8 cellular contexts compared by ENCODE assay signal in genomic region chr2:112726487-112727190, GRCh38. TPM values are rescaled to one million over a fixed set of nuclear protein-coding genes. Genes with fewer than 3 reads are reported as not detected.
DNase-seq lines count a peak whose midpoint lies in the region; ATAC-seq, FAIRE-seq and TF ChIP-seq lines count a peak whose summit lies in the region.

No MANE protein-coding gene starts in this region.

- no peaks in the 10 kb centered on the region for H3K36me3 ChIP-seq in H1 (ENCODE audit: control insufficient read depth in 2 of 4, insufficient read depth in 4 of 4, low read length in 3 of 4)

- 35% methylated on average over 17 of the region's 19 CpGs; no CpG with 5 or more reads in 1 of the 2 experiments for WGBS in H1 (ENCODE audit: extremely low coverage in 1 of 2, insufficient coverage in 1 of 2, insufficient read length in 1 of 2, insufficient replicate concordance in 2 of 2, low coverage in 1 of 2, low lambda C conversion rate in 2 of 2, missing lambda C conversion rate in 1 of 2), 2 experiments

- H3K4me3 Mint-ChIP-seq in mesothelial cell of epicardium, result no peak overlapping the region

- H2AFZ ChIP-seq in H1 (ENCODE audit: low read length), result peak overlapping the region; percentile 96

- no peak overlapping the region for H2BK20ac ChIP-seq in H1 (ENCODE audit: low read length)

- no peaks in the 10 kb centered on the region for H3K79me2 ChIP-seq in H1 (ENCODE audit: control insufficient read depth in 1 of 2, insufficient read depth in 2 of 2, low read length in 2 of 2)

- H3K4me2 ChIP-seq in H1 (ENCODE audit: insufficient read depth in 1 of 2, low read depth in 2 of 2, low read length in 2 of 2), result no peak overlapping the region; a peak in 1 of 4 replicates

- H3K4me3 ChIP-seq in H1 (ENCODE audit: extremely low read depth in 1 of 4, insufficient read depth in 2 of 4, low read depth in 3 of 4, low read length in 4 of 4), result no peak overlapping the region

- peak; percentile 99 for TF ChIP-seq RAD21 in H1 (IDR thresholded peaks at IDR 0.05 in 1 of 2, conservative IDR thresholded peaks at IDR 0.05 in 1 of 2; ENCODE audit: low read depth in 2 of 2, low read length in 2 of 2)

- H3K4me1 Mint-ChIP-seq in mesothelial cell of epicardium, result peaks cover 7% of the 10 kb centered on the region

- CTCF ChIA-PET in H1 (lab: Charles Lee; ENCODE audit: partially characterized antibody), result interaction anchor here (0.6 to 10.5 kb wide), 47 partner anchors 10 to 233 kb away, joined by 3 to 185 read pairs (median 7); partner anchors contain the start of genes CHCHD5 and SLC20A1

- H3K27me3 Mint-ChIP-seq in mesothelial cell of epicardium (ENCODE audit: low read depth), result peaks cover 4% of the 10 kb centered on the region

- no peaks in the 10 kb centered on the region; a peak in 2 of 7 replicates for H3K4me1 ChIP-seq in H1 (replicated peaks in 1 of 4; ENCODE audit: control insufficient read depth in 3 of 4, insufficient read depth in 4 of 4, low read length in 3 of 4)

- H3K23ac ChIP-seq in H1 (ENCODE audit: insufficient read length), result no peak overlapping the region

- no peaks in the 10 kb centered on the region for H3K23me2 ChIP-seq in H1 (ENCODE audit: low read depth, low read length)

- no peaks in the 10 kb centered on the region for H3K27me3 ChIP-seq in H1 (replicated peaks in 1 of 4; ENCODE audit: control insufficient read depth in 3 of 4, extremely low read depth in 1 of 4, insufficient read depth in 3 of 4, low read length in 3 of 4)

- peak in 2 of 3 experiments; percentile 98; a peak in 3 of 4 replicates for TF ChIP-seq CTCF in H1 (IDR thresholded peaks at IDR 0.05; ENCODE audit: control extremely low read depth in 1 of 3, insufficient read depth in 1 of 3, low read depth in 1 of 3, low read length in 3 of 3)
- peak; percentile 95 for TF ChIP-seq CTCF in mesothelial cell of epicardium (IDR thresholded peaks at IDR 0.05; ENCODE audit: unreplicated experiment)

- H4K20me1 ChIP-seq in H1 (replicated peaks in 1 of 2; ENCODE audit: control insufficient read depth in 1 of 2, insufficient read depth in 2 of 2, low read length in 2 of 2), result no peaks in the 10 kb centered on the region

- POLR2A ChIA-PET in H1 (lab: Charles Lee; ENCODE audit: partially characterized antibody), result interaction anchor here (1.0 to 1.4 kb wide), 4 partner anchors 64 to 142 kb away, joined by 3 to 4 read pairs (median 3); no protein-coding TSS in a partner anchor

- no peak for TF ChIP-seq EP300 in H1 (IDR thresholded peaks at IDR 0.05; ENCODE audit: borderline replicate concordance in 1 of 2, low read depth in 2 of 2, low read length in 2 of 2)

- no peak overlapping the region for H3K4ac ChIP-seq in H1 (replicated peaks; ENCODE audit: insufficient read length, low read depth, low read length)

- H2BK5ac ChIP-seq in H1 (ENCODE audit: low read depth, low read length), result no peak overlapping the region

- no peaks in the 10 kb centered on the region for H3K79me1 ChIP-seq in H1 (ENCODE audit: low read depth, low read length)

- FAIRE-seq in H1 (lab: Jason Lieb, UNC), result peak; percentile 66

- H2AK5ac ChIP-seq in H1 (ENCODE audit: low read depth, low read length), result no peak overlapping the region

- peak; percentile 75 for ATAC-seq in GM21423 (IDR thresholded peaks at IDR 0.05; ENCODE audit: unreplicated experiment)

- H3K36me3 Mint-ChIP-seq in mesothelial cell of epicardium, result no peaks in the 10 kb centered on the region

- H3K56ac ChIP-seq in H1 (replicated peaks; ENCODE audit: insufficient read length, low read depth, low read length), result no peak overlapping the region

- no peak overlapping the region for H4K5ac ChIP-seq in H1 (ENCODE audit: insufficient read length, low read depth, low read length)

- no peak overlapping the region for H3K18ac ChIP-seq in H1 (ENCODE audit: extremely low read depth, low read length)

- H3K27ac Mint-ChIP-seq in mesothelial cell of epicardium, result no peak overlapping the region

- DNase-seq in D341Med (ENCODE audit: low spot score) (peak; percentile 91), HT1080 (ENCODE audit: low read depth) (peak; percentile 90), NOMO-1 (lab: John Stamatoyannopoulos, UW; ENCODE audit: unreplicated experiment in 2 of 2) (peak; percentile 89 to 93), H1 (ENCODE audit: low read depth in 1 of 2, low spot score in 2 of 2) (peak; percentile 89 to 94), mesothelial cell of epicardium (ENCODE audit: low spot score in 2 of 2, unreplicated experiment in 2 of 2) (peak; percentile 78 to 90)
- peak; percentile 67 to 74 for DNase-seq in activated CD8-positive, alpha-beta memory T cell treated with anti-CD3 and anti-CD28 coated beads for 1 hour (ENCODE audit: extremely low read depth in 1 of 2, low read depth in 1 of 2)
- DNase-seq in stimulated activated CD8-positive, alpha-beta memory T cell treated with anti-CD3 and anti-CD28 coated beads, Interleukin-2, amount 100 ng/mL, for 48 hours (ENCODE audit: low read depth in 2 of 2), result peak; percentile 76 to 84

- H3K14ac ChIP-seq in H1 (ENCODE audit: insufficient read length), result no peak overlapping the region

- H3K9me3 Mint-ChIP-seq in mesothelial cell of epicardium, result no peaks in the 10 kb centered on the region

- H4K91ac ChIP-seq in H1 (replicated peaks; ENCODE audit: insufficient read length, low read length), result no peak overlapping the region

- no peaks in the 10 kb centered on the region for H3K9me3 ChIP-seq in H1 (ENCODE audit: insufficient read depth in 2 of 2, low read depth in 1 of 2, low read length in 1 of 2)

- H3K27ac ChIP-seq in H1 (ENCODE audit: low read depth, low read length), result no peak overlapping the region

- no peak overlapping the region for H2BK15ac ChIP-seq in H1 (ENCODE audit: low read length)

- TF ChIP-seq POLR2A in H1 (IDR thresholded peaks at IDR 0.05; ENCODE audit: control extremely low read depth in 1 of 2, low read depth in 2 of 2, low read length in 2 of 2), result no peak

- no peak overlapping the region for H2BK12ac ChIP-seq in H1 (ENCODE audit: low read depth, low read length)

- no peak overlapping the region; a peak in 2 of 7 replicates for H3K9ac ChIP-seq in H1 (replicated peaks in 1 of 4; ENCODE audit: extremely low read depth in 1 of 4, low read depth in 3 of 4, low read length in 3 of 4)

- H2BK120ac ChIP-seq in H1 (replicated peaks; ENCODE audit: low read depth, low read length), result no peak overlapping the region

- peak overlapping the region; percentile 75; the same call in 1 of the 2 replicates for H4K8ac ChIP-seq in H1 (ENCODE audit: extremely low read depth, insufficient read depth, low read length)

TF ChIP-seq in H1, 55 proteins besides CTCF, POLR2A, EP300 and RAD21 (continues in another document):
- TF ChIP-seq TCF12 (IDR thresholded peaks at IDR 0.05; ENCODE audit: low read depth, low read length) (no peak), JUND (IDR thresholded peaks at IDR 0.05; ENCODE audit: low read length) (peak; percentile 35; the same call in 1 of the 2 replicates), SIN3A (conservative IDR thresholded peaks at IDR 0.05 in 1 of 2, IDR thresholded peaks at IDR 0.05 in 1 of 2; ENCODE audit: low read depth in 1 of 2, low read length in 2 of 2) (0 out of 4 replicates have a peak, but pooled peaks of 1 of the 2 experiments have one; percentile 50), TEAD4 (IDR thresholded peaks at IDR 0.05; ENCODE audit: low read depth, low read length) (peak; percentile 84)

RNA-seq across cellular contexts. Expression of gene NT5DC4, which starts 5.8 kb away (rescaled TPM):
- not detected in 2 replicates for total RNA-seq in HT1080 (2014; rRNA removed; shearing (Covaris generic))
- not detected in 2 replicates for polyA plus RNA-seq in HT1080 (2015; cell fraction: cytosol; rRNA removed)
- not detected in 2 replicates for polyA plus RNA-seq in HT1080 (2015; cell fraction: nucleus; rRNA removed)
- total RNA-seq in H1 (2021; fragmentation: NEBNext Ultra II Directional; extraction: Animal tissue kit (Norgen Biotek cat#: 25700)), result not detected in 2 replicates
- not detected in 2 replicates for polyA plus RNA-seq in H1 (2011; rRNA removed)
- polyA plus RNA-seq in H1 (2011; cell fraction: cytosol; rRNA removed), result not detected
- polyA plus RNA-seq in H1 (2011; cell fraction: nucleus; rRNA removed), result not detected
- polyA plus RNA-seq in H1 (2012, experiment 1 of 2), result not detected in 4 replicates
- not detected for polyA plus RNA-seq in H1 (2012, experiment 2 of 2)
- polyA plus RNA-seq in H1 (2013, experiment 1 of 2), result not detected
- polyA plus RNA-seq in H1 (2013, experiment 2 of 2), result not detected
- not detected in 2 replicates for polyA minus RNA-seq in H1 (2011; rRNA and poly(A)+ RNA removed)
- not detected for polyA minus RNA-seq in H1 (2011; cell fraction: cytosol; rRNA and poly(A)+ RNA removed)
- not detected for polyA minus RNA-seq in H1 (2011; cell fraction: nucleus; rRNA and poly(A)+ RNA removed)
- not detected in 3 replicates for total RNA-seq in mesothelial cell of epicardium

RNA-seq across cellular contexts. Expression of gene CKAP2L, which starts 37.8 kb away (rescaled TPM):
- total RNA-seq in HT1080 (2014; rRNA removed; shearing (Covaris generic)), result 21.1 and 33.7 TPM in 2 replicates
- 33.5 and 42.7 TPM in 2 replicates for polyA plus RNA-seq in HT1080 (2015; cell fraction: cytosol; rRNA removed)
- polyA plus RNA-seq in HT1080 (2015; cell fraction: nucleus; rRNA removed), result 41.8 and 45.9 TPM in 2 replicates
- 19.3 and 20.7 TPM in 2 replicates for total RNA-seq in H1 (2021; fragmentation: NEBNext Ultra II Directional; extraction: Animal tissue kit (Norgen Biotek cat#: 25700))
- 1.6 and 2.5 TPM in 2 replicates for polyA plus RNA-seq in H1 (2011; rRNA removed)
- 4.1 TPM for polyA plus RNA-seq in H1 (2011; cell fraction: cytosol; rRNA removed)
- polyA plus RNA-seq in H1 (2011; cell fraction: nucleus; rRNA removed), result 4.1 TPM
- 5.7 to 11.6 TPM (median 6.5 TPM) in 4 replicates for polyA plus RNA-seq in H1 (2012, experiment 1 of 2)
- polyA plus RNA-seq in H1 (2012, experiment 2 of 2), result 0.55 TPM
- 12.2 TPM for polyA plus RNA-seq in H1 (2013, experiment 1 of 2)
- polyA plus RNA-seq in H1 (2013, experiment 2 of 2), result 11.0 TPM
- 7.0 and 12.7 TPM in 2 replicates for polyA minus RNA-seq in H1 (2011; rRNA and poly(A)+ RNA removed)
- 5.7 TPM for polyA minus RNA-seq in H1 (2011; cell fraction: cytosol; rRNA and poly(A)+ RNA removed)
- polyA minus RNA-seq in H1 (2011; cell fraction: nucleus; rRNA and poly(A)+ RNA removed), result 18.7 TPM
- total RNA-seq in mesothelial cell of epicardium, result 8.4 to 8.9 TPM (median 8.6 TPM) in 3 replicates

RNA-seq across cellular contexts. Expression of gene IL1A, which starts 57.7 kb away (rescaled TPM):
- total RNA-seq in HT1080 (2014; rRNA removed; shearing (Covaris generic)), result 0.85 and 1.1 TPM in 2 replicates
- 12.8 and 15.9 TPM in 2 replicates for polyA plus RNA-seq in HT1080 (2015; cell fraction: cytosol; rRNA removed)
- 19.9 and 20.8 TPM in 2 replicates for polyA plus RNA-seq in HT1080 (2015; cell fraction: nucleus; rRNA removed)
- total RNA-seq in H1 (2021; fragmentation: NEBNext Ultra II Directional; extraction: Animal tissue kit (Norgen Biotek cat#: 25700)), result 0.34 and 0.74 TPM in 2 replicates
- 0.25 and 0.32 TPM in 2 replicates for polyA plus RNA-seq in H1 (2011; rRNA removed)
- polyA plus RNA-seq in H1 (2011; cell fraction: cytosol; rRNA removed), result 0.25 TPM
- polyA plus RNA-seq in H1 (2011; cell fraction: nucleus; rRNA removed), result 0.07 TPM
- polyA plus RNA-seq in H1 (2012, experiment 1 of 2), result 0.21 to 0.69 TPM (median 0.60 TPM) in 4 replicates
- polyA plus RNA-seq in H1 (2012, experiment 2 of 2), result not detected
- polyA plus RNA-seq in H1 (2013, experiment 1 of 2), result 0.51 TPM
- polyA plus RNA-seq in H1 (2013, experiment 2 of 2), result 0.55 TPM
- polyA minus RNA-seq in H1 (2011; rRNA and poly(A)+ RNA removed), result 0.37 and 0.41 TPM in 2 replicates
- polyA minus RNA-seq in H1 (2011; cell fraction: cytosol; rRNA and poly(A)+ RNA removed), result not detected
- 0.60 TPM for polyA minus RNA-seq in H1 (2011; cell fraction: nucleus; rRNA and poly(A)+ RNA removed)
- total RNA-seq in mesothelial cell of epicardium, result 3.9 to 4.8 TPM (median 4.4 TPM) in 3 replicates
